ENCODE assay signal across 9 cellular contexts in the genomic region with DNA sequence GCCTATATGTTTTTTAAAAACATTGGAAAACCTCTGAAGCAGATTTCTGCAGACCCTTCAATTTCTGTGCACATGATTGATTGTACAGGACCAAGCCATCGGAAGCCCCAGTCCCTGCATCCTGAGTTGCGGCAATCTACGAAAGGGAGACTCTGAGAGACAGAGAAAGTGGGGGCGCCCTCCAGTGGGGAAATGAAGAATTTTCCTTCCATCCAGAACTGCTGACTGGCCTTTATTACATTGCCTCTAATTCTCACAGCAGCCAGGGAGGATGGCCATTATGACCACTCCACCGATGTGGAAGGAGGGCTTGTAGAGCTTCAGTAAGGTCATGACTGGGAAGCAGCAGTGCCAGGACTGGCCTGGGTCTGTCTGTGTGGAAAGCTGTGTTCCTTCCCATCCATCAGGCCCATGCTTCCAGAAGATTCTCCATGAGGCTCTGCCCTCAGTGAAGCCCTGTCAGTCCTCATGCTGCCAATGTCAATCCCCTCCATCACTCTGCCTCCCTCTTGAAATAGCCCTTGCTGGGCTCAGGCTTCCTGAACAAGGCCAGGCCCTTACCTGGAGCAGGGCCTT. TPM values are rescaled to one million over a fixed set of nuclear protein-coding genes. Genes with fewer than 3 reads are reported as not detected.
DNase-seq lines count a peak whose midpoint lies in the region; ATAC-seq and TF ChIP-seq lines count a peak whose summit lies in the region.
"Had no signal": no experiment of that assay in that cellular context is flagged by ENCODE, and none has a peak within 500 bp of the region (broad histone marks: within the 10 kb centered on the region; RNA-seq: fewer than 3 reads in every experiment).

No MANE protein-coding gene starts in this region.

- TF ChIP-seq CTCF in HEK293 (tag by site-specific recombination; IDR thresholded peaks at IDR 0.05): peak; percentile 50; the same call in 1 of the 2 replicates

- H3K27ac Mint-ChIP-seq in memory B cell: no peak overlapping the region

- no peaks in the 10 kb centered on the region for H3K4me1 Mint-ChIP-seq in memory B cell

- POLR2A ChIA-PET in HEK293 (lab: Yijun Ruan, JAX): no interaction called here

- no peak overlapping the region for H3K4me3 ChIP-seq in HEK293 (ENCODE audit: low read depth, low read length)

- H3K9me3 ChIP-seq in HEK293 (ENCODE audit: control insufficient read depth, insufficient read depth, low read depth, low read length): no peaks in the 10 kb centered on the region

- no peaks in the 10 kb centered on the region for H3K4me1 ChIP-seq in HEK293 (ENCODE audit: control insufficient read depth, insufficient read depth, low read length)

- no peak overlapping the region for H3K27ac ChIP-seq in HEK293 (ENCODE audit: extremely low read depth, low read depth, low read length)

- peak; percentile 67 for ATAC-seq in memory B cell (ENCODE audit: low read depth)
- no peak for ATAC-seq in HG02571 (IDR thresholded peaks at IDR 0.05; ENCODE audit: unreplicated experiment)

- no peak overlapping the region for H3K4me3 Mint-ChIP-seq in memory B cell

- peaks cover 25% of the 10 kb centered on the region for H3K27me3 Mint-ChIP-seq in memory B cell

- no peaks in the 10 kb centered on the region for H3K9me3 Mint-ChIP-seq in memory B cell

- no peaks in the 10 kb centered on the region for H3K36me3 Mint-ChIP-seq in memory B cell

- H3K36me3 ChIP-seq in HEK293 (ENCODE audit: control insufficient read depth in 2 of 2, insufficient read depth in 1 of 2, low read length in 2 of 2): no peaks in the 10 kb centered on the region

- CTCF ChIA-PET in HEK293 (lab: Yijun Ruan, JAX): interaction anchor here (0.6 to 2.4 kb wide), 18 partner anchors 12 to 353 kb away, joined by 3 to 12 read pairs (median 5); no protein-coding TSS in a partner anchor

- DNase-seq in COR-L47 (lab: John Stamatoyannopoulos, UW): peak; percentile 66
- DNase-seq in NCI-H446 treated with DMSO at 0.1 percent for 48 hours (lab: John Stamatoyannopoulos, UW): peak; percentile 23
- peak; percentile 43 to 58 for DNase-seq in activated CD4-positive, alpha-beta T cell treated with anti-CD3 and anti-CD28 coated beads, Interleukin-2, amount 50 U/mL, for 24 hours (ENCODE audit: low read depth in 1 of 2, low spot score in 1 of 2)
- peak; percentile 32 to 60 for DNase-seq in dermis microvascular lymphatic vessel endothelial cell (ENCODE audit: low read depth in 2 of 2)
- DNase-seq in memory B cell (ENCODE audit: low spot score in 2 of 2): peak; percentile 33 to 59
- peak; percentile 18 to 38 for DNase-seq in stimulated activated CD8-positive, alpha-beta memory T cell treated with anti-CD3 and anti-CD28 coated beads, Interleukin-4, amount 100 ng/mL, for 4 hours (ENCODE audit: low read depth in 2 of 2, low spot score in 1 of 2)

TF ChIP-seq in HEK293, 187 proteins besides CTCF, POLR2A, EP300 and RAD21:
- TF ChIP-seq ZSCAN23 (tag by site-specific recombination; IDR thresholded peaks at IDR 0.05): no peak
- no peak for TF ChIP-seq ZNF354C (tag by site-specific recombination; IDR thresholded peaks at IDR 0.05; ENCODE audit: borderline replicate concordance, low read depth)
- TF ChIP-seq, protein P1, sequence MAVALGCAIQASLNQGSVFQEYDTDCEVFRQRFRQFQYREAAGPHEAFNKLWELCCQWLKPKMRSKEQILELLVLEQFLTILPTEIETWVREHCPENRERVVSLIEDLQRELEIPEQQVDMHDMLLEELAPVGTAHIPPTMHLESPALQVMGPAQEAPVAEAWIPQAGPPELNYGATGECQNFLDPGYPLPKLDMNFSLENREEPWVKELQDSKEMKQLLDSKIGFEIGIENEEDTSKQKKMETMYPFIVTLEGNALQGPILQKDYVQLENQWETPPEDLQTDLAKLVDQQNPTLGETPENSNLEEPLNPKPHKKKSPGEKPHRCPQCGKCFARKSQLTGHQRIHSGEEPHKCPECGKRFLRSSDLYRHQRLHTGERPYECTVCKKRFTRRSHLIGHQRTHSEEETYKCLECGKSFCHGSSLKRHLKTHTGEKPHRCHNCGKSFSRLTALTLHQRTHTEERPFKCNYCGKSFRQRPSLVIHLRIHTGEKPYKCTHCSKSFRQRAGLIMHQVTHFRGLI (tag by site-specific recombination; IDR thresholded peaks at IDR 0.05): no peak
- TF ChIP-seq, protein P2, sequence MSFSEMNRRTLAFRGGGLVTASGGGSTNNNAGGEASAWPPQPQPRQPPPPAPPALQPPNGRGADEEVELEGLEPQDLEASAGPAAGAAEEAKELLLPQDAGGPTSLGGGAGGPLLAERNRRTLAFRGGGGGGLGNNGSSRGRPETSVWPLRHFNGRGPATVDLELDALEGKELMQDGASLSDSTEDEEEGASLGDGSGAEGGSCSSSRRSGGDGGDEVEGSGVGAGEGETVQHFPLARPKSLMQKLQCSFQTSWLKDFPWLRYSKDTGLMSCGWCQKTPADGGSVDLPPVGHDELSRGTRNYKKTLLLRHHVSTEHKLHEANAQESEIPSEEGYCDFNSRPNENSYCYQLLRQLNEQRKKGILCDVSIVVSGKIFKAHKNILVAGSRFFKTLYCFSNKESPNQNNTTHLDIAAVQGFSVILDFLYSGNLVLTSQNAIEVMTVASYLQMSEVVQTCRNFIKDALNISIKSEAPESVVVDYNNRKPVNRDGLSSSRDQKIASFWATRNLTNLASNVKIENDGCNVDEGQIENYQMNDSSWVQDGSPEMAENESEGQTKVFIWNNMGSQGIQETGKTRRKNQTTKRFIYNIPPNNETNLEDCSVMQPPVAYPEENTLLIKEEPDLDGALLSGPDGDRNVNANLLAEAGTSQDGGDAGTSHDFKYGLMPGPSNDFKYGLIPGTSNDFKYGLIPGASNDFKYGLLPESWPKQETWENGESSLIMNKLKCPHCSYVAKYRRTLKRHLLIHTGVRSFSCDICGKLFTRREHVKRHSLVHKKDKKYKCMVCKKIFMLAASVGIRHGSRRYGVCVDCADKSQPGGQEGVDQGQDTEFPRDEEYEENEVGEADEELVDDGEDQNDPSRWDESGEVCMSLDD (tag by site-specific recombination; IDR thresholded peaks at IDR 0.05): no peak
- TF ChIP-seq PRDM1 (tag by site-specific recombination; IDR thresholded peaks at IDR 0.05): peak; percentile 49; the same call in 1 of the 2 replicates
- no peak for TF ChIP-seq ZNF596 (tag by site-specific recombination; IDR thresholded peaks at IDR 0.05)
- no peak for TF ChIP-seq ZNF843 (tag by site-specific recombination; IDR thresholded peaks at IDR 0.05)
- TF ChIP-seq ZNF654 (tag by site-specific recombination; IDR thresholded peaks at IDR 0.05; ENCODE audit: low read depth): peak; percentile 59
- no peak for TF ChIP-seq RBAK (tag by site-specific recombination; IDR thresholded peaks at IDR 0.05)
- TF ChIP-seq OSR2 (tag by site-specific recombination; IDR thresholded peaks at IDR 0.05): no peak
TF ChIP-seq in HEK293: peak in this region for 2.

RNA-seq across cellular contexts. Expression of a gene that starts 20.0 kb away (rescaled TPM):
- not detected in 2 replicates for total RNA-seq in dermis microvascular lymphatic vessel endothelial cell
- total RNA-seq: activated CD8-positive, alpha-beta memory T cell treated with anti-CD3 and anti-CD28 coated beads for 36 hours had no signal

RNA-seq across cellular contexts. Expression of a gene that starts 35.2 kb away (rescaled TPM):
- 53.1 and 69.5 TPM in 2 replicates for total RNA-seq in dermis microvascular lymphatic vessel endothelial cell

RNA-seq across cellular contexts. Expression of a gene that starts 43.3 kb away (rescaled TPM):
- total RNA-seq in dermis microvascular lymphatic vessel endothelial cell: not detected in 2 replicates
